ENCODE assay signal across 8 cellular contexts in genomic region chr12:106847861-106848260, GRCh38.
"Had no signal": no experiment of that assay in that cellular context is flagged by ENCODE, and none has a peak within 500 bp of the region (broad histone marks: within the 10 kb centered on the region; RNA-seq: fewer than 3 reads in every experiment).

No MANE protein-coding gene starts in this region.

- FAIRE-seq: G401.6, GM12878, GM12891, GM12892, GM18507, GM19239 had no signal

- DNase-seq: GDM1, GF-D8 had no signal

- H3K4me3 ChIP-seq: GM12878 had no signal

- ATAC-seq: GM12878 had no signal
